17 cellular contexts compared by ENCODE assay signal in the genomic region with DNA sequence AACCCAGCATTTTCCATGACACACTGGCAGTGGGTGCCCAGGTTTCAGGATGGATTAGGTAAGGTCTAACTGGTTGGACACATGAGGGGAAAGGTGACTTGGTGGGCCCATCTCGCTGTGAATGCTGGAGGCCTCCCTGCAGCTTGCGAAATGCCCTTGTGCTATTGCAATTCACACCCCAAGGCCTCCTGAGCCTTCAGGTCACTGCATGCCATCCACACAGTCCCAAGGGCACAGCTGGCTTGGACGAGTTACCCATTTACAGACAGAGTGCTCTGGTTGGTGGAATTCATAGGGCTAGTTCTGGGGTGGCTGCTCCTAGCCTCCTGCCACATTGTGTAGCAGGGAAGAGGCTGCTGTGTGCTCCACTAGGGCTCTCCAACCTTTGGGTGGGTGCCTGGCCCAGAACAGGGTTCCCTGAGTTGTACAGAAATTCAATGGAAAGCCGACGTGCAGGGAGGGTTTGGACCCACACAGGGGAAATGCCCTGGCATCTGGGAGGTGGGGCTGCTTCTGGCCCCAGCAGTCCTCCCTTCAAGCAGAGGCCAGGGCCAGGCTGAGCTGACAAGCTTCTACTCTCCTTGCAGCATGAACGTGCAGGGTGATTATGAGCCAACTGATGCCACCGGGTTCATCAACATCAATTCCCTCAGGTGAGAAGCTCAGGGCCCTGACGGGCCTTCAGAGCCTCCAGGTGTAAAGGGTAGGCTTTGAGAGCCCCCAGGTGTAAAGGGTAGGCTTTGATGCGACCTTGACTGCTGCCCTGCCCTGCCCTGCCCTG. TPM values are rescaled to one million over a fixed set of nuclear protein-coding genes. Genes with fewer than 3 reads are reported as not detected.
A peak's percentile ranks its signal among the peaks of the same experiment; 100 is the strongest.
DNase-seq lines count a peak whose midpoint lies in the region; ATAC-seq lines count a peak whose summit lies in the region.
"Had no signal": no experiment of that assay in that cellular context is flagged by ENCODE, and none has a peak within 500 bp of the region (broad histone marks: within the 10 kb centered on the region; RNA-seq: fewer than 3 reads in every experiment).

No MANE protein-coding gene starts in this region.

- DNase-seq in HuH-7 (ENCODE audit: low spot score) (peak; percentile 74), SW480 (ENCODE audit: low spot score) (peak; percentile 33), kidney tubule cell (ENCODE audit: low spot score) (peak; percentile 15), renal cortical epithelial cell (ENCODE audit: low read depth) (peak; percentile 39), SIG-M5 treated with dmso at 0.1 percent for 504 hours (lab: John Stamatoyannopoulos, UW; ENCODE audit: unreplicated experiment) (no peak)
- DNase-seq in stimulated activated naive CD8-positive, alpha-beta T cell treated with anti-CD3 and anti-CD28 coated beads, Interleukin-15, Interleukin-2, amounts not matched to agents 100 U/mL and 50 U/mL, for 24 hours = no peak
- DNase-seq: activated CD4-positive, alpha-beta T cell treated with anti-CD3 and anti-CD28 coated beads, Interleukin-2, amount 50 U/mL, for 4 hours; activated T-cell treated with anti-CD3 and anti-CD28 coated beads for 4 hours; AML-193; aorta; HFFc6; mesenchymal stem cell; SIG-M5; stimulated activated naive CD4-positive, alpha-beta T cell; T-helper 17 cell; thyroid gland had no signal

- no peak for ATAC-seq in stimulated activated naive CD8-positive, alpha-beta T cell treated with anti-CD3 and anti-CD28 coated beads, Interleukin-15, Interleukin-2, amounts not matched to agents 100 U/mL and 50 U/mL, for 24 hours
- ATAC-seq in HG02763 (IDR thresholded peaks at IDR 0.05; ENCODE audit: unreplicated experiment) = no peak
- ATAC-seq: T-helper 17 cell had no signal

RNA-seq across cellular contexts. Expression of gene ASS1, which starts 54.3 kb away (rescaled TPM):
- 64.6 and 82.5 TPM in 2 replicates for total RNA-seq in renal cortical epithelial cell
- total RNA-seq: T-helper 17 cell had no signal

Comparison
In these comparisons a context has a peak if more than half of its experiments do, and no peak if none do; other contexts are left out.
1. DNase-seq: peak in HuH-7 (single experiment), SW480 (single experiment), kidney tubule cell (single experiment) and renal cortical epithelial cell (single experiment); none in stimulated activated naive CD8-positive, alpha-beta T cell treated with anti-CD3 and anti-CD28 coated beads, Interleukin-15, Interleukin-2, amounts not matched to agents 100 U/mL and 50 U/mL, for 24 hours (single experiment) and SIG-M5 treated with dmso at 0.1 percent for 504 hours (single experiment).